ENCODE assay signal across 18 cellular contexts in genomic region chr7:10934292-10934691, GRCh38. TPM values are rescaled to one million over a fixed set of nuclear protein-coding genes. Genes with fewer than 3 reads are reported as not detected.
A peak's percentile ranks its signal among the peaks of the same experiment; 100 is the strongest.
DNase-seq lines count a peak whose midpoint lies in the region; ATAC-seq, FAIRE-seq and TF ChIP-seq lines count a peak whose summit lies in the region.
"Had no signal": no experiment of that assay in that cellular context is flagged by ENCODE, and none has a peak within 500 bp of the region (broad histone marks: within the 10 kb centered on the region; RNA-seq: fewer than 3 reads in every experiment).

No MANE protein-coding gene starts in this region.

- peak overlapping the region; percentile 48 for H3K4me3 ChIP-seq in thoracic aorta
- H3K4me3 ChIP-seq: SJCRH30 had no signal

- DNase-seq in GM04504 (ENCODE audit: low read depth) (peak; percentile 21), thoracic aorta (ENCODE audit: low spot score) (no peak), NCI-H2107 (lab: John Stamatoyannopoulos, UW) (no peak), cerebellar nuclear complex (lab: John Stamatoyannopoulos, UW) (no peak)
- DNase-seq: activated CD4-positive, CD25-positive, alpha-beta regulatory T cell; activated T-cell treated with anti-CD3 and anti-CD28 coated beads, Interleukin-2, amount 50 U/mL, for 48 hours; DMS 273 treated with DMSO at 0.1 percent for 48 hours; mesendoderm; NCI-H1417 treated with DMSO at 0.1 percent for 48 hours; NCI-H82; posterior cingulate gyrus; SJCRH30; stimulated activated CD4-positive, alpha-beta T cell treated with anti-CD3 and anti-CD28 coated beads, Interleukin-4, amount 100 ng/mL, for 1 hour; stimulated activated naive CD4-positive, alpha-beta T cell treated with Interleukin-2 at 50 U/mL for 16 hours had no signal

- TF ChIP-seq CTCF in thoracic aorta (IDR thresholded peaks at IDR 0.05) = no peak

- no peaks in the 10 kb centered on the region for H3K27me3 ChIP-seq in thoracic aorta (replicated peaks; ENCODE audit: insufficient read depth)
- H3K27me3 ChIP-seq: SJCRH30 had no signal

- ATAC-seq in thoracic aorta (ENCODE audit: insufficient number of reproducible peaks, low FRiP score, low read depth) (no peak), HG03135 (IDR thresholded peaks at IDR 0.05; ENCODE audit: unreplicated experiment) (no peak)

- H3K27ac ChIP-seq in angular gyrus (ENCODE audit: low read depth, low read length) = peak overlapping the region; percentile 17
- H3K27ac ChIP-seq in thoracic aorta = peak overlapping the region; percentile 88 to 92
- H3K27ac ChIP-seq: SJCRH30 had no signal

- peak; percentile 58 for FAIRE-seq in islet of Langerhans (lab: Jason Lieb, UNC)
- FAIRE-seq: H1 had no signal

- no peaks in the 10 kb centered on the region for H3K9me3 ChIP-seq in thoracic aorta
- H3K9me3 ChIP-seq: SJCRH30 had no signal

- H3K4me1 ChIP-seq in thoracic aorta (ENCODE audit: control insufficient read depth in 1 of 2, low read depth in 2 of 2) = peaks cover 32 to 61% of the 10 kb centered on the region in 2 donors

- H3K36me3 ChIP-seq in thoracic aorta = peaks cover 21% of the 10 kb centered on the region

RNA-seq across cellular contexts. Expression of gene PHF14, which starts 39.4 kb away (rescaled TPM):
- 10 to 100 TPM; 26.5 to 46.1 TPM for total RNA-seq in thoracic aorta
